ENCODE assay signal across 16 cellular contexts in genomic region chr7:66769833-66770512, GRCh38. TPM values are rescaled to one million over a fixed set of nuclear protein-coding genes. Genes with fewer than 3 reads are reported as not detected.
A peak's percentile ranks its signal among the peaks of the same experiment; 100 is the strongest.
DNase-seq lines count a peak whose midpoint lies in the region; ATAC-seq and TF ChIP-seq lines count a peak whose summit lies in the region.
"Had no signal": no experiment of that assay in that cellular context is flagged by ENCODE, and none has a peak within 500 bp of the region (broad histone marks: within the 10 kb centered on the region; RNA-seq: fewer than 3 reads in every experiment).

No MANE protein-coding gene starts in this region.

- no peak overlapping the region for H3K27ac ChIP-seq in lower lobe of right lung
- H3K27ac ChIP-seq: upper lobe of right lung had no signal

- no peak for TF ChIP-seq CTCF in lower lobe of right lung (IDR thresholded peaks at IDR 0.05)

- peaks cover 41% of the 10 kb centered on the region for H3K4me1 Mint-ChIP-seq in activated naive CD8-positive, alpha-beta T cell (ENCODE audit: low read depth)
- peaks cover 46% of the 10 kb centered on the region for H3K4me1 Mint-ChIP-seq in activated naive CD8-positive, alpha-beta T cell treated with anti-CD3 and anti-CD28 coated beads, Interleukin-2, amount 50 U/mL, for 24 hours
- peaks cover 21% of the 10 kb centered on the region for H3K4me1 Mint-ChIP-seq in T-helper 2 cell treated with Interferon-gamma antibody and Interleukin-4, amounts not matched to agents 5 μg/mL and 100 μg/mL, for 36 hours (ENCODE audit: low read depth)
- peaks cover 45% of the 10 kb centered on the region for H3K4me1 Mint-ChIP-seq in stimulated activated memory B cell treated with anti-CD40 and anti-IgM and Interleukin-4, amounts not matched to agents 10 μg/mL and 1 μg/mL and 100 μg/mL, for 72 hours

- no peak for DNase-seq in activated naive CD8-positive, alpha-beta T cell treated with anti-CD3 and anti-CD28 coated beads, Interleukin-2, amount 50 U/mL, for 24 hours
- no peak for DNase-seq in T-helper 2 cell treated with Interferon-gamma antibody and Interleukin-4, amounts not matched to agents 5 μg/mL and 100 μg/mL, for 36 hours (ENCODE audit: low spot score)
- DNase-seq in fibroblast of the conjunctiva (ENCODE audit: low read depth) = peak; percentile 37
- no peak for DNase-seq in lower lobe of right lung
- no peak for DNase-seq in NK-92 (lab: John Stamatoyannopoulos, UW; ENCODE audit: unreplicated experiment)
- DNase-seq: AML-193; aorta; effector memory CD4-positive, alpha-beta T cell; KG1; NCI-H146; NCI-H69; RPMI8226; upper lobe of right lung had no signal

- intact Hi-C loops in lower lobe of right lung (cut with DNase I) = no loop called here

- peaks cover 7% of the 10 kb centered on the region for H3K36me3 Mint-ChIP-seq in activated naive CD8-positive, alpha-beta T cell
- H3K36me3 Mint-ChIP-seq in activated naive CD8-positive, alpha-beta T cell treated with anti-CD3 and anti-CD28 coated beads, Interleukin-2, amount 50 U/mL, for 24 hours (ENCODE audit: low read depth) = peaks cover 13% of the 10 kb centered on the region
- peaks cover 19% of the 10 kb centered on the region for H3K36me3 Mint-ChIP-seq in T-helper 2 cell treated with Interferon-gamma antibody and Interleukin-4, amounts not matched to agents 5 μg/mL and 100 μg/mL, for 36 hours (ENCODE audit: low read depth)
- H3K36me3 Mint-ChIP-seq in stimulated activated memory B cell treated with anti-CD40 and anti-IgM and Interleukin-4, amounts not matched to agents 10 μg/mL and 1 μg/mL and 100 μg/mL, for 72 hours = peaks cover 35% of the 10 kb centered on the region

- peak overlapping the region; percentile 24 for H3K27ac Mint-ChIP-seq in activated naive CD8-positive, alpha-beta T cell
- H3K27ac Mint-ChIP-seq in activated naive CD8-positive, alpha-beta T cell treated with anti-CD3 and anti-CD28 coated beads, Interleukin-2, amount 50 U/mL, for 24 hours = no peak overlapping the region
- H3K27ac Mint-ChIP-seq in T-helper 2 cell treated with Interferon-gamma antibody and Interleukin-4, amounts not matched to agents 5 μg/mL and 100 μg/mL, for 36 hours = peak overlapping the region; percentile 4
- peak overlapping the region; percentile 48 for H3K27ac Mint-ChIP-seq in stimulated activated memory B cell treated with anti-CD40 and anti-IgM and Interleukin-4, amounts not matched to agents 10 μg/mL and 1 μg/mL and 100 μg/mL, for 72 hours

- no peaks in the 10 kb centered on the region for H3K27me3 ChIP-seq in lower lobe of right lung (ENCODE audit: low read depth)
- H3K27me3 ChIP-seq: upper lobe of right lung had no signal

- no peak overlapping the region for H3K4me3 ChIP-seq in lower lobe of right lung
- H3K4me3 ChIP-seq: upper lobe of right lung had no signal

- H3K9me3 Mint-ChIP-seq in activated naive CD8-positive, alpha-beta T cell (ENCODE audit: low read depth) = no peaks in the 10 kb centered on the region
- H3K9me3 Mint-ChIP-seq in activated naive CD8-positive, alpha-beta T cell treated with anti-CD3 and anti-CD28 coated beads, Interleukin-2, amount 50 U/mL, for 24 hours = no peaks in the 10 kb centered on the region
- H3K9me3 Mint-ChIP-seq in T-helper 2 cell treated with Interferon-gamma antibody and Interleukin-4, amounts not matched to agents 5 μg/mL and 100 μg/mL, for 36 hours = no peaks in the 10 kb centered on the region
- no peaks in the 10 kb centered on the region for H3K9me3 Mint-ChIP-seq in stimulated activated memory B cell treated with anti-CD40 and anti-IgM and Interleukin-4, amounts not matched to agents 10 μg/mL and 1 μg/mL and 100 μg/mL, for 72 hours

- H3K4me3 Mint-ChIP-seq in activated naive CD8-positive, alpha-beta T cell = no peak overlapping the region
- H3K4me3 Mint-ChIP-seq in activated naive CD8-positive, alpha-beta T cell treated with anti-CD3 and anti-CD28 coated beads, Interleukin-2, amount 50 U/mL, for 24 hours = no peak overlapping the region
- H3K4me3 Mint-ChIP-seq in T-helper 2 cell treated with Interferon-gamma antibody and Interleukin-4, amounts not matched to agents 5 μg/mL and 100 μg/mL, for 36 hours = no peak overlapping the region
- no peak overlapping the region for H3K4me3 Mint-ChIP-seq in stimulated activated memory B cell treated with anti-CD40 and anti-IgM and Interleukin-4, amounts not matched to agents 10 μg/mL and 1 μg/mL and 100 μg/mL, for 72 hours

- no peaks in the 10 kb centered on the region for H3K27me3 Mint-ChIP-seq in activated naive CD8-positive, alpha-beta T cell
- no peaks in the 10 kb centered on the region for H3K27me3 Mint-ChIP-seq in activated naive CD8-positive, alpha-beta T cell treated with anti-CD3 and anti-CD28 coated beads, Interleukin-2, amount 50 U/mL, for 24 hours
- no peaks in the 10 kb centered on the region for H3K27me3 Mint-ChIP-seq in T-helper 2 cell treated with Interferon-gamma antibody and Interleukin-4, amounts not matched to agents 5 μg/mL and 100 μg/mL, for 36 hours (ENCODE audit: low read depth)
- H3K27me3 Mint-ChIP-seq in stimulated activated memory B cell treated with anti-CD40 and anti-IgM and Interleukin-4, amounts not matched to agents 10 μg/mL and 1 μg/mL and 100 μg/mL, for 72 hours = no peaks in the 10 kb centered on the region

- H3K4me1 ChIP-seq in lower lobe of right lung = peaks cover 19% of the 10 kb centered on the region
- H3K4me1 ChIP-seq: upper lobe of right lung had no signal

- H3K9me3 ChIP-seq in lower lobe of right lung = no peaks in the 10 kb centered on the region
- H3K9me3 ChIP-seq: upper lobe of right lung had no signal

- no peak for ATAC-seq in activated naive CD8-positive, alpha-beta T cell treated with anti-CD3 and anti-CD28 coated beads, Interleukin-2, amount 50 U/mL, for 24 hours
- ATAC-seq in stimulated activated memory B cell treated with anti-CD40 and anti-IgM and Interleukin-4, amounts not matched to agents 10 μg/mL and 1 μg/mL and 100 μg/mL, for 72 hours = no peak
- ATAC-seq in GM21737 (IDR thresholded peaks at IDR 0.05; ENCODE audit: unreplicated experiment) = no peak
- ATAC-seq in lower lobe of right lung = no peak
- ATAC-seq: upper lobe of right lung had no signal

- peaks cover 27% of the 10 kb centered on the region for H3K36me3 ChIP-seq in lower lobe of right lung

RNA-seq across cellular contexts. Expression of gene RABGEF1, which starts 29.4 kb away (rescaled TPM):
- total RNA-seq in lower lobe of right lung = 24.1 TPM
